1 cellular context compared by ENCODE assay signal in the genomic region with DNA sequence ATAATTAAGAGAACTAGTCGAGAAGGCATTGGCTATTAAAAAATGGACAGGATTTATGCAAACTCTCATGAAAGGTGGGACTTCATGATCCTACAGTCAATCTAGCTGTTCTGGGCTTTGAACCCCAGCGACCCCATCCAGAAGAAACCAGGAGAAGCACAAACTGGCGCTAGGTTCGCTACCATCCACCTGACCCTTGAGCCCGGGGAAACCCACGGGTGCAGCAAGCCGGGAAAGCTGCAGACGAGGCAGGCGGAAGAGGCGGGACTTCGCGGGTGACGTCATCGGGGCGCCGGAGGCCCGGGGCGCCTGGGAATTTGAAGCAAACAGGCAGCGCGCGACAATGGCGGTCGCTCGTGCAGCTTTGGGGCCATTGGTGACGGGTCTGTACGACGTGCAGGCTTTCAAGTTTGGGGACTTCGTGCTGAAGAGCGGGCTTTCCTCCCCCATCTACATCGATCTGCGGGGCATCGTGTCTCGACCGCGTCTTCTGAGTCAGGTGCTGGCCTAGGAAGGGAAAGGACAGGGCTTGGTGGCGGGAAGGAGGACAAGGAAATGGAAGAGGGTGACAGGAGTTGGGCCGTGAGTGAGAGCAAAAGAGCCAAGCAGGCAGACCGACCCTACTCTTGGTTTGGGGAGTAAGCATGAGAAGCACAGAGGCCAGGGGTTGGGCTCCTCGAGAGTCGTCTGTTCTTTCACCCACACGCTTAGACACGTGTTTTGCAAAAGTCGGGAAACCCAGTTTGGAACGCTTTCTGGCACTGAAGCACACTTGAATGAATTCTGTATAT.
TF ChIP-seq lines count a peak whose summit lies in the region.

A gene (plus strand): TSS at position 324 of the 791 bp plus-strand sequence. CDS start 20 bp downstream, at position 344.

TF ChIP-seq in HepG2, 621 proteins besides CTCF, POLR2A, EP300 and RAD21 (continued from another document and continues in another):
- TF ChIP-seq, protein P1, sequence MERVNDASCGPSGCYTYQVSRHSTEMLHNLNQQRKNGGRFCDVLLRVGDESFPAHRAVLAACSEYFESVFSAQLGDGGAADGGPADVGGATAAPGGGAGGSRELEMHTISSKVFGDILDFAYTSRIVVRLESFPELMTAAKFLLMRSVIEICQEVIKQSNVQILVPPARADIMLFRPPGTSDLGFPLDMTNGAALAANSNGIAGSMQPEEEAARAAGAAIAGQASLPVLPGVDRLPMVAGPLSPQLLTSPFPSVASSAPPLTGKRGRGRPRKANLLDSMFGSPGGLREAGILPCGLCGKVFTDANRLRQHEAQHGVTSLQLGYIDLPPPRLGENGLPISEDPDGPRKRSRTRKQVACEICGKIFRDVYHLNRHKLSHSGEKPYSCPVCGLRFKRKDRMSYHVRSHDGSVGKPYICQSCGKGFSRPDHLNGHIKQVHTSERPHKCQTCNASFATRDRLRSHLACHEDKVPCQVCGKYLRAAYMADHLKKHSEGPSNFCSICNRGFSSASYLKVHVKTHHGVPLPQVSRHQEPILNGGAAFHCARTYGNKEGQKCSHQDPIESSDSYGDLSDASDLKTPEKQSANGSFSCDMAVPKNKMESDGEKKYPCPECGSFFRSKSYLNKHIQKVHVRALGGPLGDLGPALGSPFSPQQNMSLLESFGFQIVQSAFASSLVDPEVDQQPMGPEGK (CRISPR knock-in tag; IDR thresholded peaks at IDR 0.05): peak; percentile 38
- TF ChIP-seq ISL2 (CRISPR knock-in tag; IDR thresholded peaks at IDR 0.05) (peak; percentile 61; the same call in 1 of the 2 replicates), ZNF264 (CRISPR knock-in tag; IDR thresholded peaks at IDR 0.05) (peak; percentile 57; the same call in 1 of the 2 replicates), CENPT (CRISPR knock-in tag; IDR thresholded peaks at IDR 0.05; ENCODE audit: low read depth) (no peak), NFE2L1 (CRISPR knock-in tag; IDR thresholded peaks at IDR 0.05; ENCODE audit: borderline replicate concordance) (peak; percentile 76; the same call in 1 of the 2 replicates), ZNF790 (CRISPR knock-in tag; IDR thresholded peaks at IDR 0.05; ENCODE audit: borderline replicate concordance) (no peak), ZNF3 (CRISPR knock-in tag; IDR thresholded peaks at IDR 0.05) (no peak), NFYC (CRISPR knock-in tag; IDR thresholded peaks at IDR 0.05) (no peak), REL (CRISPR knock-in tag; conservative IDR thresholded peaks at IDR 0.05) (peak; percentile 84), IKZF1 (IDR thresholded peaks at IDR 0.05) (no peak), KDM4B (CRISPR knock-in tag; IDR thresholded peaks at IDR 0.05) (0 out of 2 replicates have a peak, but pooled peaks have one; percentile 77), ZNF780A (CRISPR knock-in tag; IDR thresholded peaks at IDR 0.05) (0 out of 2 replicates have a peak, but pooled peaks have one; percentile 47), ZFY (CRISPR knock-in tag; IDR thresholded peaks at IDR 0.05) (peak; percentile 81), NAIF1 (CRISPR knock-in tag; IDR thresholded peaks at IDR 0.05; ENCODE audit: borderline replicate concordance) (no peak; the same call in 1 of the 2 replicates), ZNF570 (CRISPR knock-in tag; IDR thresholded peaks at IDR 0.05; ENCODE audit: borderline replicate concordance) (0 out of 2 replicates have a peak, but pooled peaks have one; percentile 65), NCOR1 (IDR thresholded peaks at IDR 0.05; ENCODE audit: borderline replicate concordance, low read length) (peak; percentile 33), KLF11 (CRISPR knock-in tag; IDR thresholded peaks at IDR 0.05) (peak; percentile 80), MEIS2 (CRISPR knock-in tag; IDR thresholded peaks at IDR 0.05) (no peak), YY1 (IDR thresholded peaks at IDR 0.05; ENCODE audit: insufficient read depth, insufficient replicate concordance, low read depth, low read length) (peak; percentile 96), GATAD2A (CRISPR knock-in tag; IDR thresholded peaks at IDR 0.05) (peak; percentile 70), HES4 (CRISPR knock-in tag; IDR thresholded peaks at IDR 0.05; ENCODE audit: borderline replicate concordance) (no peak; the same call in 1 of the 2 replicates)
- TF ChIP-seq, protein P2, sequence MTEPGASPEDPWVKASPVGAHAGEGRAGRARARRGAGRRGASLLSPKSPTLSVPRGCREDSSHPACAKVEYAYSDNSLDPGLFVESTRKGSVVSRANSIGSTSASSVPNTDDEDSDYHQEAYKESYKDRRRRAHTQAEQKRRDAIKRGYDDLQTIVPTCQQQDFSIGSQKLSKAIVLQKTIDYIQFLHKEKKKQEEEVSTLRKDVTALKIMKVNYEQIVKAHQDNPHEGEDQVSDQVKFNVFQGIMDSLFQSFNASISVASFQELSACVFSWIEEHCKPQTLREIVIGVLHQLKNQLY (CRISPR knock-in tag; IDR thresholded peaks at IDR 0.05): no peak
- TF ChIP-seq, protein P3, sequence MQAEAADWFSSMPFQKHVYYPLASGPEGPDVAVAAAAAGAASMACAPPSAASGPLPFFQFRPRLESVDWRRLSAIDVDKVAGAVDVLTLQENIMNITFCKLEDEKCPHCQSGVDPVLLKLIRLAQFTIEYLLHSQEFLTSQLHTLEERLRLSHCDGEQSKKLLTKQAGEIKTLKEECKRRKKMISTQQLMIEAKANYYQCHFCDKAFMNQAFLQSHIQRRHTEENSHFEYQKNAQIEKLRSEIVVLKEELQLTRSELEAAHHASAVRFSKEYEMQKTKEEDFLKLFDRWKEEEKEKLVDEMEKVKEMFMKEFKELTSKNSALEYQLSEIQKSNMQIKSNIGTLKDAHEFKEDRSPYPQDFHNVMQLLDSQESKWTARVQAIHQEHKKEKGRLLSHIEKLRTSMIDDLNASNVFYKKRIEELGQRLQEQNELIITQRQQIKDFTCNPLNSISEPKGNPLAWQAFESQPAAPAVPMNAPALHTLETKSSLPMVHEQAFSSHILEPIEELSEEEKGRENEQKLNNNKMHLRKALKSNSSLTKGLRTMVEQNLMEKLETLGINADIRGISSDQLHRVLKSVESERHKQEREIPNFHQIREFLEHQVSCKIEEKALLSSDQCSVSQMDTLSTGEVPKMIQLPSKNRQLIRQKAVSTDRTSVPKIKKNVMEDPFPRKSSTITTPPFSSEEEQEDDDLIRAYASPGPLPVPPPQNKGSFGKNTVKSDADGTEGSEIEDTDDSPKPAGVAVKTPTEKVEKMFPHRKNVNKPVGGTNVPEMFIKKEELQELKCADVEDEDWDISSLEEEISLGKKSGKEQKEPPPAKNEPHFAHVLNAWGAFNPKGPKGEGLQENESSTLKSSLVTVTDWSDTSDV (CRISPR knock-in tag; IDR thresholded peaks at IDR 0.05): peak; percentile 59; the same call in 1 of the 2 replicates
- TF ChIP-seq, protein P4, sequence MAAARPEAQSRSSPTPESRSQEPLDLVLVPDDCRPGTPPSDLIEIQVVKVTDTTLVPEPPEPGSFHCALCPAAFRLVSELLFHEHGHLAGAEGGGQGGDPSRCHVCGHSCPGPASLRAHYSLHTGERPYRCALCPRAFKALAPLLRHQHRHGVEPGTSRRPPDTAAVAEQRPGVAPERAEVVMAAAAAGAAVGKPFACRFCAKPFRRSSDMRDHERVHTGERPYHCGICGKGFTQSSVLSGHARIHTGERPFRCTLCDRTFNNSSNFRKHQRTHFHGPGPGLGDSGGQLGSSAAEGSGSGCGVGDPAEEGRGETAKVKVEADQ (CRISPR knock-in tag; IDR thresholded peaks at IDR 0.05; ENCODE audit: borderline replicate concordance): peak; percentile 58; the same call in 1 of the 2 replicates
- TF ChIP-seq, protein P5, sequence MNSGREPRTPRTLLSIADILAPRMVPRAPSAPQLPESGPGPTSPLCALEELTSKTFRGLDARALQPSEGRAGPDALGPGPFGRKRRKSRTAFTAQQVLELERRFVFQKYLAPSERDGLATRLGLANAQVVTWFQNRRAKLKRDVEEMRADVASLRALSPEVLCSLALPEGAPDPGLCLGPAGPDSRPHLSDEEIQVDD (CRISPR knock-in tag; IDR thresholded peaks at IDR 0.05; ENCODE audit: borderline replicate concordance): peak; percentile 75; the same call in 1 of the 2 replicates
- TF ChIP-seq, protein P6, sequence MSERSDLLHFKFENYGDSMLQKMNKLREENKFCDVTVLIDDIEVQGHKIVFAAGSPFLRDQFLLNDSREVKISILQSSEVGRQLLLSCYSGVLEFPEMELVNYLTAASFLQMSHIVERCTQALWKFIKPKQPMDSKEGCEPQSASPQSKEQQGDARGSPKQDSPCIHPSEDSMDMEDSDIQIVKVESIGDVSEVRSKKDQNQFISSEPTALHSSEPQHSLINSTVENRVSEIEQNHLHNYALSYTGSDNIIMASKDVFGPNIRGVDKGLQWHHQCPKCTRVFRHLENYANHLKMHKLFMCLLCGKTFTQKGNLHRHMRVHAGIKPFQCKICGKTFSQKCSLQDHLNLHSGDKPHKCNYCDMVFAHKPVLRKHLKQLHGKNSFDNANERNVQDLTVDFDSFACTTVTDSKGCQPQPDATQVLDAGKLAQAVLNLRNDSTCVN (CRISPR knock-in tag; IDR thresholded peaks at IDR 0.05; ENCODE audit: borderline replicate concordance): peak; percentile 68
- TF ChIP-seq, protein P7, sequence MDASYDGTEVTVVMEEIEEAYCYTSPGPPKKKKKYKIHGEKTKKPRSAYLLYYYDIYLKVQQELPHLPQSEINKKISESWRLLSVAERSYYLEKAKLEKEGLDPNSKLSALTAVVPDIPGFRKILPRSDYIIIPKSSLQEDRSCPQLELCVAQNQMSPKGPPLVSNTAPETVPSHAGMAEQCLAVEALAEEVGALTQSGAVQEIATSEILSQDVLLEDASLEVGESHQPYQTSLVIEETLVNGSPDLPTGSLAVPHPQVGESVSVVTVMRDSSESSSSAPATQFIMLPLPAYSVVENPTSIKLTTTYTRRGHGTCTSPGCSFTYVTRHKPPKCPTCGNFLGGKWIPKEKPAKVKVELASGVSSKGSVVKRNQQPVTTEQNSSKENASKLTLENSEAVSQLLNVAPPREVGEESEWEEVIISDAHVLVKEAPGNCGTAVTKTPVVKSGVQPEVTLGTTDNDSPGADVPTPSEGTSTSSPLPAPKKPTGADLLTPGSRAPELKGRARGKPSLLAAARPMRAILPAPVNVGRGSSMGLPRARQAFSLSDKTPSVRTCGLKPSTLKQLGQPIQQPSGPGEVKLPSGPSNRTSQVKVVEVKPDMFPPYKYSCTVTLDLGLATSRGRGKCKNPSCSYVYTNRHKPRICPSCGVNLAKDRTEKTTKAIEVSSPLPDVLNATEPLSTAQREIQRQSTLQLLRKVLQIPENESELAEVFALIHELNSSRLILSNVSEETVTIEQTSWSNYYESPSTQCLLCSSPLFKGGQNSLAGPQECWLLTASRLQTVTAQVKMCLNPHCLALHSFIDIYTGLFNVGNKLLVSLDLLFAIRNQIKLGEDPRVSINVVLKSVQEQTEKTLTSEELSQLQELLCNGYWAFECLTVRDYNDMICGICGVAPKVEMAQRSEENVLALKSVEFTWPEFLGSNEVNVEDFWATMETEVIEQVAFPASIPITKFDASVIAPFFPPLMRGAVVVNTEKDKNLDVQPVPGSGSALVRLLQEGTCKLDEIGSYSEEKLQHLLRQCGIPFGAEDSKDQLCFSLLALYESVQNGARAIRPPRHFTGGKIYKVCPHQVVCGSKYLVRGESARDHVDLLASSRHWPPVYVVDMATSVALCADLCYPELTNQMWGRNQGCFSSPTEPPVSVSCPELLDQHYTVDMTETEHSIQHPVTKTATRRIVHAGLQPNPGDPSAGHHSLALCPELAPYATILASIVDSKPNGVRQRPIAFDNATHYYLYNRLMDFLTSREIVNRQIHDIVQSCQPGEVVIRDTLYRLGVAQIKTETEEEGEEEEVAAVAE (CRISPR knock-in tag; IDR thresholded peaks at IDR 0.05; ENCODE audit: borderline replicate concordance): no peak; the same call in 1 of the 2 replicates
- TF ChIP-seq, protein P8, sequence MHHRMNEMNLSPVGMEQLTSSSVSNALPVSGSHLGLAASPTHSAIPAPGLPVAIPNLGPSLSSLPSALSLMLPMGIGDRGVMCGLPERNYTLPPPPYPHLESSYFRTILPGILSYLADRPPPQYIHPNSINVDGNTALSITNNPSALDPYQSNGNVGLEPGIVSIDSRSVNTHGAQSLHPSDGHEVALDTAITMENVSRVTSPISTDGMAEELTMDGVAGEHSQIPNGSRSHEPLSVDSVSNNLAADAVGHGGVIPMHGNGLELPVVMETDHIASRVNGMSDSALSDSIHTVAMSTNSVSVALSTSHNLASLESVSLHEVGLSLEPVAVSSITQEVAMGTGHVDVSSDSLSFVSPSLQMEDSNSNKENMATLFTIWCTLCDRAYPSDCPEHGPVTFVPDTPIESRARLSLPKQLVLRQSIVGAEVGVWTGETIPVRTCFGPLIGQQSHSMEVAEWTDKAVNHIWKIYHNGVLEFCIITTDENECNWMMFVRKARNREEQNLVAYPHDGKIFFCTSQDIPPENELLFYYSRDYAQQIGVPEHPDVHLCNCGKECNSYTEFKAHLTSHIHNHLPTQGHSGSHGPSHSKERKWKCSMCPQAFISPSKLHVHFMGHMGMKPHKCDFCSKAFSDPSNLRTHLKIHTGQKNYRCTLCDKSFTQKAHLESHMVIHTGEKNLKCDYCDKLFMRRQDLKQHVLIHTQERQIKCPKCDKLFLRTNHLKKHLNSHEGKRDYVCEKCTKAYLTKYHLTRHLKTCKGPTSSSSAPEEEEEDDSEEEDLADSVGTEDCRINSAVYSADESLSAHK (CRISPR knock-in tag; IDR thresholded peaks at IDR 0.05; ENCODE audit: borderline replicate concordance): no peak
- TF ChIP-seq, protein P9, sequence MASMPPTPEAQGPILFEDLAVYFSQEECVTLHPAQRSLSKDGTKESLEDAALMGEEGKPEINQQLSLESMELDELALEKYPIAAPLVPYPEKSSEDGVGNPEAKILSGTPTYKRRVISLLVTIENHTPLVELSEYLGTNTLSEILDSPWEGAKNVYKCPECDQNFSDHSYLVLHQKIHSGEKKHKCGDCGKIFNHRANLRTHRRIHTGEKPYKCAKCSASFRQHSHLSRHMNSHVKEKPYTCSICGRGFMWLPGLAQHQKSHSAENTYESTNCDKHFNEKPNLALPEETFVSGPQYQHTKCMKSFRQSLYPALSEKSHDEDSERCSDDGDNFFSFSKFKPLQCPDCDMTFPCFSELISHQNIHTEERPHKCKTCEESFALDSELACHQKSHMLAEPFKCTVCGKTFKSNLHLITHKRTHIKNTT (CRISPR knock-in tag; IDR thresholded peaks at IDR 0.05): no peak
- TF ChIP-seq, protein P10, sequence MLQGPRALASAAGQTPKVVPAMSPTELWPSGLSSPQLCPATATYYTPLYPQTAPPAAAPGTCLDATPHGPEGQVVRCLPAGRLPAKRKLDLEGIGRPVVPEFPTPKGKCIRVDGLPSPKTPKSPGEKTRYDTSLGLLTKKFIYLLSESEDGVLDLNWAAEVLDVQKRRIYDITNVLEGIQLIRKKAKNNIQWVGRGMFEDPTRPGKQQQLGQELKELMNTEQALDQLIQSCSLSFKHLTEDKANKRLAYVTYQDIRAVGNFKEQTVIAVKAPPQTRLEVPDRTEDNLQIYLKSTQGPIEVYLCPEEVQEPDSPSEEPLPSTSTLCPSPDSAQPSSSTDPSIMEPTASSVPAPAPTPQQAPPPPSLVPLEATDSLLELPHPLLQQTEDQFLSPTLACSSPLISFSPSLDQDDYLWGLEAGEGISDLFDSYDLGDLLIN (CRISPR knock-in tag; IDR thresholded peaks at IDR 0.05; ENCODE audit: borderline replicate concordance): peak; percentile 76
- TF ChIP-seq, protein P11, sequence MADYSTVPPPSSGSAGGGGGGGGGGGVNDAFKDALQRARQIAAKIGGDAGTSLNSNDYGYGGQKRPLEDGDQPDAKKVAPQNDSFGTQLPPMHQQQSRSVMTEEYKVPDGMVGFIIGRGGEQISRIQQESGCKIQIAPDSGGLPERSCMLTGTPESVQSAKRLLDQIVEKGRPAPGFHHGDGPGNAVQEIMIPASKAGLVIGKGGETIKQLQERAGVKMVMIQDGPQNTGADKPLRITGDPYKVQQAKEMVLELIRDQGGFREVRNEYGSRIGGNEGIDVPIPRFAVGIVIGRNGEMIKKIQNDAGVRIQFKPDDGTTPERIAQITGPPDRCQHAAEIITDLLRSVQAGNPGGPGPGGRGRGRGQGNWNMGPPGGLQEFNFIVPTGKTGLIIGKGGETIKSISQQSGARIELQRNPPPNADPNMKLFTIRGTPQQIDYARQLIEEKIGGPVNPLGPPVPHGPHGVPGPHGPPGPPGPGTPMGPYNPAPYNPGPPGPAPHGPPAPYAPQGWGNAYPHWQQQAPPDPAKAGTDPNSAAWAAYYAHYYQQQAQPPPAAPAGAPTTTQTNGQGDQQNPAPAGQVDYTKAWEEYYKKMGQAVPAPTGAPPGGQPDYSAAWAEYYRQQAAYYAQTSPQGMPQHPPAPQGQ (CRISPR knock-in tag; IDR thresholded peaks at IDR 0.05; ENCODE audit: borderline replicate concordance): no peak
